Comparison of ENCODE assay signal across 1 cellular context in the genomic region with DNA sequence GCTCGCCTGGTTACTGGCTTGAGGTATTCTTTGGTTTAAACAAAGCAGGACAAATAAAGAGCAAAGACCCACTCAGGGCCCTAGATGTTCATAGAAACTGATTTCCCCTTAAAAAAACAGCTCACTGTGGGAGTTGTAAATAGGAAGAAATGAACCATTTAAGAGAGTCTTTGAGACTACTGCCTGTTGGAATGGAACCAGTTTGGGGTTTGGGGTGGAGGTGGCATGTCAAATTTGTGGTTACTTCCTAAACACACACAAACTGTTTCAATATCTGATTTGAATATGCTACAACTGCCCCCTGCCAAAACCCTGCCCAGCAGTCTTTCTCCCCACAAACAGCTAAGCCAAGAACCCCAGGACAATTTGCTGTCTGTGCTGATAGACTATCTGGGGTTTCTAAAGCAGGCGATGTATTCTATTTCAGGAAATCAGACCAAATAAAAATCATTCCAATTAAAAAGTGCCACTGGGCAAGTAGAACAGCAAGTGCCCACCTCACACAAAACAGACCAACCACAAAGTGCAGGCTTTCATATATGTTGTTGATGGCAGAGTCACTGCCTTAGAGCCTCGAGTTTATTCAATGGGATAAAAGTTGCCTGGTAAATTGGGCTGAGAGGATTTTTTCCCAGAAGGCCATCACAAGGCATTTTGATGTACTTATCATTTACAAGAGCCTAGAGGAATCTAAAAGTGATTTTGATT.
A peak's percentile ranks its signal among the peaks of the same experiment; 100 is the strongest.
TF ChIP-seq lines count a peak whose summit lies in the region.

No MANE protein-coding gene starts in this region.

TF ChIP-seq in GM12878, 131 proteins besides CTCF, POLR2A, EP300 and RAD21 (continued from another document):
- TF ChIP-seq, protein P1, sequence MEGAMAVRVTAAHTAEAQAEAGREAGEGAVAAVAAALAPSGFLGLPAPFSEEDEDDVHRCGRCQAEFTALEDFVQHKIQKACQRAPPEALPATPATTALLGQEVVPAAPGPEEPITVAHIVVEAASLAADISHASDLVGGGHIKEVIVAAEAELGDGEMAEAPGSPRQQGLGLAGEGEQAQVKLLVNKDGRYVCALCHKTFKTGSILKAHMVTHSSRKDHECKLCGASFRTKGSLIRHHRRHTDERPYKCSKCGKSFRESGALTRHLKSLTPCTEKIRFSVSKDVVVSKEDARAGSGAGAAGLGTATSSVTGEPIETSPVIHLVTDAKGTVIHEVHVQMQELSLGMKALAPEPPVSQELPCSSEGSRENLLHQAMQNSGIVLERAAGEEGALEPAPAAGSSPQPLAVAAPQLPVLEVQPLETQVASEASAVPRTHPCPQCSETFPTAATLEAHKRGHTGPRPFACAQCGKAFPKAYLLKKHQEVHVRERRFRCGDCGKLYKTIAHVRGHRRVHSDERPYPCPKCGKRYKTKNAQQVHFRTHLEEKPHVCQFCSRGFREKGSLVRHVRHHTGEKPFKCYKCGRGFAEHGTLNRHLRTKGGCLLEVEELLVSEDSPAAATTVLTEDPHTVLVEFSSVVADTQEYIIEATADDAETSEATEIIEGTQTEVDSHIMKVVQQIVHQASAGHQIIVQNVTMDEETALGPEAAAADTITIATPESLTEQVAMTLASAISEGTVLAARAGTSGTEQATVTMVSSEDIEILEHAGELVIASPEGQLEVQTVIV (IDR thresholded peaks at IDR 0.05; ENCODE audit: borderline replicate concordance, partially characterized antibody), result no peak
- TF ChIP-seq YY1 (IDR thresholded peaks at IDR 0.05; ENCODE audit: low read depth, low read length) (no peak), JUNB (IDR thresholded peaks at IDR 0.05) (0 out of 2 replicates have a peak, but pooled peaks have one; percentile 24), POLR2AphosphoS2 (IDR thresholded peaks at IDR 0.05; ENCODE audit: low read depth, low read length) (no peak), NRF1 (conservative IDR thresholded peaks at IDR 0.05; ENCODE audit: low read depth, low read length) (no peak), SMC3 (IDR thresholded peaks at IDR 0.05; ENCODE audit: borderline replicate concordance, low read length) (no peak)
- TF ChIP-seq, protein P2, sequence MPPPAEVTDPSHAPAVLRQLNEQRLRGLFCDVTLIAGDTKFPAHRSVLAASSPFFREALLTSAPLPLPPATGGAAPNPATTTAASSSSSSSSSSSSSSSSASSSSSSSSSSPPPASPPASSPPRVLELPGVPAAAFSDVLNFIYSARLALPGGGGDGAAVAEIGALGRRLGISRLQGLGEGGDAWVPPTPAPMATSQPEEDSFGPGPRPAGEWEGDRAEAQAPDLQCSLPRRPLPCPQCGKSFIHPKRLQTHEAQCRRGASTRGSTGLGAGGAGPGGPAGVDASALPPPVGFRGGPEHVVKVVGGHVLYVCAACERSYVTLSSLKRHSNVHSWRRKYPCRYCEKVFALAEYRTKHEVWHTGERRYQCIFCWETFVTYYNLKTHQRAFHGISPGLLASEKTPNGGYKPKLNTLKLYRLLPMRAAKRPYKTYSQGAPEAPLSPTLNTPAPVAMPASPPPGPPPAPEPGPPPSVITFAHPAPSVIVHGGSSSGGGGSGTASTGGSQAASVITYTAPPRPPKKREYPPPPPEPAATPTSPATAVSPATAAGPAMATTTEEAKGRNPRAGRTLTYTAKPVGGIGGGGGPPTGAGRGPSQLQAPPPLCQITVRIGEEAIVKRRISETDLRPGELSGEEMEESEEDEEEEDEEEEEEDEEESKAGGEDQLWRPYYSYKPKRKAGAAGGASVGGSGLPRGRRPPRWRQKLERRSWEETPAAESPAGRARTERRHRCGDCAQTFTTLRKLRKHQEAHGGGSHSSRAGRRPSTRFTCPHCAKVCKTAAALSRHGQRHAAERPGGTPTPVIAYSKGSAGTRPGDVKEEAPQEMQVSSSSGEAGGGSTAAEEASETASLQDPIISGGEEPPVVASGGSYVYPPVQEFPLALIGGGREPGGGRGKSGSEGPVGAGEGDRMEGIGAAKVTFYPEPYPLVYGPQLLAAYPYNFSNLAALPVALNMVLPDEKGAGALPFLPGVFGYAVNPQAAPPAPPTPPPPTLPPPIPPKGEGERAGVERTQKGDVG (CRISPR knock-in tag; IDR thresholded peaks at IDR 0.05), result no peak
